Comparison of ENCODE assay signal across 8 cellular contexts in the genomic region with DNA sequence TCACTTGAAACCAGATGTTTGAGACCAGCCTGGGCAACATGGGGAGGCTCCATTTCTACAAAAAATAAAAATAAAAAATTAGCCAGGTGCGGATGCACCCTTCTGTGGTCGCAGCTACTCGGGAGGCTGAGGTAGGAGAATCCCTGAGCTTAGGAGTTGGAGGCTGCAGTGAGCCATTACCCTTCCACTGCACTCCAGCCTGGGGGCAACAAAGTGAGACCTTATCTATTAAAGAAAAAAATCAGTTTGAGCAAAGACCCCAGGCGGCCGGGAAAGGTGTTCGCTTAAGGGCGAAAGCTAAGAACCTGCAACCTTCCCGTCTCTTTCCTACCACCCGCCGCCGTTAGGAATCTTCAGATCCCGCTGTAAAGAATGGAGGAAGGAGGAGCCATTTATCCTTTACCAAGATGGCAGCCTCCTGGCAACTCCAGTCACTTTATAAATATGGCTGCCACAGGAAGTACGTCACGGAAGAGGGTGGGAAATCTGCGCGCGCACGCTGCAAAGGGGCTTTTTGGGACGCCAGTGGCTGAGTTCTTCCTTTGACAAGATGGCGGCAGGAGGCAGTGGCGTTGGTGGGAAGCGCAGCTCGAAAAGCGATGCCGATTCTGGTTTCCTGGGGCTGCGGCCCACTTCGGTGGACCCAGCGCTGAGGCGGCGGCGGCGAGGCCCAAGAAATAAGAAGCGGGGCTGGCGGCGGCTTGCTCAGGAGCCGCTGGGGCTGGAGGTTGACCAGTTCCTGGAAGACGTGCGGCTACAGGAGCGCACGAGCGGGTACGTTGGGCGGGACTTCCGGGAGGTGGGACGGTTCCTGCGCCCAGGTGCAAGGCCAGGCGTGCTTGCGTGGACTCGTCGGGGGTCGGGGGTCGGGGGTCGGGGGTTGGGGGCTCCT. TPM values are rescaled to one million over a fixed set of nuclear protein-coding genes. Genes with fewer than 3 reads are reported as not detected.
DNase-seq lines count a peak whose midpoint lies in the region; ATAC-seq and TF ChIP-seq lines count a peak whose summit lies in the region.

A gene (plus strand): TSS at position 537 of the 892 bp plus-strand sequence. CDS start 14 bp downstream, at position 551.

- H2AFZ ChIP-seq in PC-9, result peak within 1 kb of the TSS; percentile 93

- H3K9me3 ChIP-seq in PC-9 (ENCODE audit: insufficient read depth, low read depth), result no peaks in the 10 kb centered on the region

- H3K4me1 ChIP-seq in PC-9 (replicated peaks; ENCODE audit: insufficient read depth), result peaks cover 29% of the 10 kb centered on the region

- H3K36me3 ChIP-seq in PC-9 (ENCODE audit: low read depth), result peaks cover 31% of the 10 kb centered on the region

- ATAC-seq in GM21576 (IDR thresholded peaks at IDR 0.05; ENCODE audit: unreplicated experiment), result peak; percentile 61

- no peak for TF ChIP-seq CTCF in PC-9 (conservative IDR thresholded peaks at IDR 0.05)

- CTCF ChIA-PET in PC-9 (lab: Charles Lee), result interaction anchor here (0.6 to 1.4 kb wide), 2 partner anchors 32 to 258 kb away, joined by 3 to 4 read pairs; no protein-coding TSS in a partner anchor

- H3K27me3 ChIP-seq in PC-9 (ENCODE audit: insufficient read depth, low read depth), result no peaks in the 10 kb centered on the region

- peaks cover 4% of the 10 kb centered on the region; the same call in 1 of the 2 replicates for H3K9me2 ChIP-seq in PC-9 (ENCODE audit: insufficient read depth)

- in situ Hi-C loops in KBM-7 (cut with MboI; ENCODE audit: low pct_unique_long_range_greater_than_20kb, low sequenced_read_pairs), result no loop called here

- POLR2A ChIA-PET in PC-9 (lab: Charles Lee; ENCODE audit: unreplicated experiment), result interaction anchor here (0.6 kb wide), 1 partner anchor 22 kb away, joined by 3 read pairs; no protein-coding TSS in a partner anchor

- peak within 1 kb of the TSS; percentile 82 for H3K27ac ChIP-seq in PC-9
- peak within 1 kb of the TSS; percentile 91 for H3K27ac ChIP-seq in epithelial cell of prostate

- peak; percentile 98 for DNase-seq in DMS 273 (lab: John Stamatoyannopoulos, UW; ENCODE audit: unreplicated experiment)
- peak; percentile 98 for DNase-seq in KBM-7
- DNase-seq in PC-9, result peak; percentile 90 to 95
- DNase-seq in activated T-cell treated with anti-CD3 and anti-CD28 coated beads for 48 hours (ENCODE audit: low read depth), result peak; percentile 93
- DNase-seq in epithelial cell of prostate (ENCODE audit: low read depth, low spot score), result peak; percentile 85
- DNase-seq in mucosa of gallbladder (ENCODE audit: low spot score), result peak; percentile 98
- DNase-seq in stimulated activated CD8-positive, alpha-beta memory T cell treated with anti-CD3 and anti-CD28 coated beads, Interleukin-4, amount 100 ng/mL, for 24 hours (ENCODE audit: low read depth), result peak; percentile 92

- intact Hi-C loops in PC-9 (cut with micrococcal nuclease; ENCODE audit: unreplicated experiment), result no loop called here

- BruUV-seq in PC-9 (replicated peaks; lab: Mats Ljungman, UMichigan), result TSS peak; percentile 73

- peak within 1 kb of the TSS; percentile 94 for H3K4me3 ChIP-seq in PC-9

- peaks cover 31% of the 10 kb centered on the region for H3F3A ChIP-seq in PC-9 (ENCODE audit: insufficient read depth, low read depth)

- peaks cover 44% of the 10 kb centered on the region for H3K79me2 ChIP-seq in PC-9 (ENCODE audit: low read depth)

- H4K20me1 ChIP-seq in PC-9 (ENCODE audit: insufficient read depth), result peaks cover 35% of the 10 kb centered on the region

- peak within 1 kb of the TSS; percentile 91 for H3K4me2 ChIP-seq in PC-9

RNA-seq across cellular contexts. Expression of the gene that starts here (rescaled TPM):
- 225 and 296 TPM in 2 replicates for total RNA-seq in PC-9 (2021)
- 253 TPM for total RNA-seq in mucosa of gallbladder

Comparison
In these comparisons a context has a peak if more than half of its experiments do, and no peak if none do; other contexts are left out.
1. Peak in every context shown above with its lines: DNase-seq, ATAC-seq, H3K4me3 ChIP-seq and H3K27ac ChIP-seq.